ENCODE assay signal across 19 cellular contexts in genomic region chr12:54356228-54356627, GRCh38. TPM values are rescaled to one million over a fixed set of nuclear protein-coding genes. Genes with fewer than 3 reads are reported as not detected.
A peak's percentile ranks its signal among the peaks of the same experiment; 100 is the strongest.
DNase-seq lines count a peak whose midpoint lies in the region; ATAC-seq, FAIRE-seq and TF ChIP-seq lines count a peak whose summit lies in the region.
"Had no signal": no experiment of that assay in that cellular context is flagged by ENCODE, and none has a peak within 500 bp of the region (broad histone marks: within the 10 kb centered on the region; RNA-seq: fewer than 3 reads in every experiment).

No MANE protein-coding gene starts in this region.

- H4K5ac ChIP-seq in H1 (ENCODE audit: insufficient read length, low read depth, low read length), result no peak overlapping the region

- H2BK12ac ChIP-seq in H1 (ENCODE audit: low read depth, low read length), result peak overlapping the region; percentile 61; the same call in 1 of the 2 replicates

- TF ChIP-seq POLR2A in H1 (IDR thresholded peaks at IDR 0.05; ENCODE audit: control extremely low read depth in 1 of 2, low read depth in 2 of 2, low read length in 2 of 2) (no peak), uterus (IDR thresholded peaks at IDR 0.05) (no peak)

- no peak overlapping the region for H3K18ac ChIP-seq in H1 (ENCODE audit: extremely low read depth, low read length)

- no peak for TF ChIP-seq EP300 in H1 (IDR thresholded peaks at IDR 0.05; ENCODE audit: borderline replicate concordance in 1 of 2, low read depth in 2 of 2, low read length in 2 of 2)

- H2BK20ac ChIP-seq in H1 (ENCODE audit: low read length), result peak overlapping the region; percentile 75

- no peaks in the 10 kb centered on the region for H3K36me3 Mint-ChIP-seq in neural progenitor cell
- H3K36me3 Mint-ChIP-seq in T-helper 2 cell treated with Interferon-gamma antibody and Interleukin-4, amounts not matched to agents 5 μg/mL and 100 μg/mL, for 36 hours (ENCODE audit: low read depth), result peaks cover 13% of the 10 kb centered on the region

- FAIRE-seq in H1 (lab: Jason Lieb, UNC), result no peak
- FAIRE-seq: bronchial epithelial cell, endothelial cell of umbilical vein, kidney had no signal

- 0 out of 2 replicates have a peak overlapping the region, but pooled peaks have one; percentile 8 for H2BK5ac ChIP-seq in H1 (ENCODE audit: low read depth, low read length)

- intact Hi-C loops in left ventricle myocardium superior (cut with micrococcal nuclease) (no loop called here), uterus (cut with DNase I; ENCODE audit: low total_unique reads) (no loop called here), head of caudate nucleus (cut with DNase I) (no loop called here)

- no peaks in the 10 kb centered on the region for H4K20me1 ChIP-seq in H1 (replicated peaks in 1 of 2; ENCODE audit: control insufficient read depth in 1 of 2, insufficient read depth in 2 of 2, low read length in 2 of 2)
- H4K20me1 ChIP-seq in neural progenitor cell (ENCODE audit: low read depth), result no peaks in the 10 kb centered on the region

- H3K23ac ChIP-seq in H1 (ENCODE audit: insufficient read length), result no peak overlapping the region

- peaks cover 68% of the 10 kb centered on the region for H3K4me1 ChIP-seq in cardiac muscle cell (ENCODE audit: low read depth)
- H3K4me1 ChIP-seq in H1 (replicated peaks in 1 of 4; ENCODE audit: control insufficient read depth in 3 of 4, insufficient read depth in 4 of 4, low read length in 3 of 4), result peaks cover 29 to 67% (median 35%) of the 10 kb centered on the region in 4 experiments
- peaks cover 94% of the 10 kb centered on the region for H3K4me1 ChIP-seq in neural progenitor cell
- peaks cover 7 to 18% of the 10 kb centered on the region in 2 donors for H3K4me1 ChIP-seq in uterus

- H3K27ac ChIP-seq in cardiac muscle cell (peak overlapping the region; percentile 70), H1 (ENCODE audit: low read depth, low read length) (peak overlapping the region; percentile 46; the same call in 1 of the 2 replicates), neural progenitor cell (peak overlapping the region; percentile 99), uterus (peak overlapping the region; percentile 96 to 97)
- H3K27ac ChIP-seq: PC-9, right lobe of liver had no signal

- H2BK15ac ChIP-seq in H1 (ENCODE audit: low read length), result no peak overlapping the region; the same call in 1 of the 2 replicates

- H3F3A ChIP-seq in neural progenitor cell (ENCODE audit: low read depth), result peaks cover 80% of the 10 kb centered on the region

- CTCF ChIA-PET in H1 (lab: Charles Lee; ENCODE audit: partially characterized antibody), result interaction anchor here (0.5 to 9.2 kb wide), 13 partner anchors 12 to 347 kb away, joined by 3 to 348 read pairs (median 8); partner anchors contain the start of genes COPZ1, HOXC8, NFE2 and ZNF385A

- H3K79me2 ChIP-seq in H1 (ENCODE audit: control insufficient read depth in 1 of 2, insufficient read depth in 2 of 2, low read length in 2 of 2) (no peaks in the 10 kb centered on the region), neural progenitor cell (ENCODE audit: low read depth) (peaks cover 35% of the 10 kb centered on the region)

- H3K4me2 ChIP-seq in H1 (ENCODE audit: insufficient read depth in 1 of 2, low read depth in 2 of 2, low read length in 2 of 2) (peak overlapping the region; percentile 39 to 88; a peak in 1 of 4 replicates), neural progenitor cell (peak overlapping the region; percentile 90)
- H3K4me2 ChIP-seq: PC-9 had no signal

- H3K9ac ChIP-seq in H1 (replicated peaks in 1 of 4; ENCODE audit: extremely low read depth in 1 of 4, low read depth in 3 of 4, low read length in 3 of 4), result no peak overlapping the region
- H3K9ac ChIP-seq in neural progenitor cell, result no peak overlapping the region

- no peaks in the 10 kb centered on the region for H3K9me3 ChIP-seq in cardiac muscle cell (ENCODE audit: low read depth)
- H3K9me3 ChIP-seq in H1 (ENCODE audit: insufficient read depth in 2 of 2, low read depth in 1 of 2, low read length in 1 of 2), result no peaks in the 10 kb centered on the region
- no peaks in the 10 kb centered on the region for H3K9me3 ChIP-seq in neural progenitor cell (ENCODE audit: low read depth)
- no peaks in the 10 kb centered on the region for H3K9me3 ChIP-seq in uterus
- H3K9me3 ChIP-seq: right lobe of liver had no signal

- peaks cover 2% of the 10 kb centered on the region for H3K27me3 Mint-ChIP-seq in neural progenitor cell (ENCODE audit: insufficient read depth, low read depth)
- H3K27me3 Mint-ChIP-seq in T-helper 2 cell treated with Interferon-gamma antibody and Interleukin-4, amounts not matched to agents 5 μg/mL and 100 μg/mL, for 36 hours (ENCODE audit: low read depth), result no peaks in the 10 kb centered on the region

- H3K4ac ChIP-seq in H1 (replicated peaks; ENCODE audit: insufficient read length, low read depth, low read length), result no peak overlapping the region

- no peak for ATAC-seq in left ventricle myocardium superior
- ATAC-seq: right lobe of liver had no signal

- H3K4me1 Mint-ChIP-seq in neural progenitor cell, result peaks cover 41% of the 10 kb centered on the region
- peaks cover 22% of the 10 kb centered on the region for H3K4me1 Mint-ChIP-seq in T-helper 2 cell treated with Interferon-gamma antibody and Interleukin-4, amounts not matched to agents 5 μg/mL and 100 μg/mL, for 36 hours (ENCODE audit: low read depth)

- H3K27me3 ChIP-seq in cardiac muscle cell (no peaks in the 10 kb centered on the region), H1 (replicated peaks in 1 of 4; ENCODE audit: control insufficient read depth in 3 of 4, extremely low read depth in 1 of 4, insufficient read depth in 3 of 4, low read length in 3 of 4) (peaks cover 0 to 2% (median under 1%) of the 10 kb centered on the region in 4 experiments; a peak in 2 of 7 replicates), neural progenitor cell (no peaks in the 10 kb centered on the region), uterus (no peaks in the 10 kb centered on the region)
- H3K27me3 ChIP-seq: right lobe of liver had no signal

- H4K91ac ChIP-seq in H1 (replicated peaks; ENCODE audit: insufficient read length, low read length), result no peak overlapping the region

- no peaks in the 10 kb centered on the region for H3K9me3 Mint-ChIP-seq in neural progenitor cell
- no peaks in the 10 kb centered on the region for H3K9me3 Mint-ChIP-seq in T-helper 2 cell treated with Interferon-gamma antibody and Interleukin-4, amounts not matched to agents 5 μg/mL and 100 μg/mL, for 36 hours

- H3K23me2 ChIP-seq in H1 (ENCODE audit: low read depth, low read length), result peaks cover 17% of the 10 kb centered on the region

- no peaks in the 10 kb centered on the region for H3K79me1 ChIP-seq in H1 (ENCODE audit: low read depth, low read length)

- H3K56ac ChIP-seq in H1 (replicated peaks; ENCODE audit: insufficient read length, low read depth, low read length), result no peak overlapping the region

- TF ChIP-seq CTCF in cardiac muscle cell (IDR thresholded peaks at IDR 0.05; ENCODE audit: low read depth, low read length) (no peak), H1 (IDR thresholded peaks at IDR 0.05; ENCODE audit: control extremely low read depth in 1 of 3, insufficient read depth in 1 of 3, low read depth in 1 of 3, low read length in 3 of 3) (no peak), neural progenitor cell (IDR thresholded peaks at IDR 0.05) (no peak), uterus (IDR thresholded peaks at IDR 0.05) (no peak)

- H3K27ac Mint-ChIP-seq in neural progenitor cell, result no peak overlapping the region
- H3K27ac Mint-ChIP-seq in T-helper 2 cell treated with Interferon-gamma antibody and Interleukin-4, amounts not matched to agents 5 μg/mL and 100 μg/mL, for 36 hours, result no peak overlapping the region

- H2AFZ ChIP-seq in H1 (ENCODE audit: low read length) (no peak overlapping the region), neural progenitor cell (replicated peaks) (no peak overlapping the region)
- H2AFZ ChIP-seq: PC-9 had no signal

- WGBS in H1 (ENCODE audit: extremely low coverage in 1 of 2, insufficient coverage in 1 of 2, insufficient read length in 1 of 2, insufficient replicate concordance in 2 of 2, low coverage in 1 of 2, low lambda C conversion rate in 2 of 2, missing lambda C conversion rate in 1 of 2), 2 experiments, result 85% methylated on average over 3 of the region's 3 CpGs; no CpG with 5 or more reads in 1 of the 2 experiments

- no peak for DNase-seq in cardiac muscle cell (ENCODE audit: low read depth in 1 of 2, low spot score in 1 of 2)
- DNase-seq in left ventricle myocardium superior, result no peak
- peak in 1 of 2 experiments; percentile 30 for DNase-seq in H1 (ENCODE audit: low read depth in 1 of 2, low spot score in 2 of 2)
- DNase-seq in neural progenitor cell (ENCODE audit: low spot score), result no peak
- no peak for DNase-seq in uterus
- no peak for DNase-seq in head of caudate nucleus
- no peak for DNase-seq in T-helper 2 cell treated with Interferon-gamma antibody and Interleukin-4, amounts not matched to agents 5 μg/mL and 100 μg/mL, for 36 hours (ENCODE audit: low spot score)
- no peak for DNase-seq in NCI-H748 (lab: John Stamatoyannopoulos, UW; ENCODE audit: unreplicated experiment)
- DNase-seq: activated naive CD4-positive, alpha-beta T cell treated with anti-CD3 and anti-CD28 coated beads, Interleukin-2, amount 50 U/mL, for 16 hours; GOT3; kidney; NCI-H1436 treated with DMSO at 0.1 percent for 48 hours; NCI-H510A treated with DMSO at 0.1 percent for 48 hours; PC-9; right lobe of liver; stimulated activated CD4-positive, alpha-beta T cell treated with anti-CD3 and anti-CD28 coated beads, Interleukin-4, amount 100 ng/mL, for 4 hours had no signal

- no peak overlapping the region for H2AK5ac ChIP-seq in H1 (ENCODE audit: low read depth, low read length)

- no peak overlapping the region for H3K14ac ChIP-seq in H1 (ENCODE audit: insufficient read length)

- H4K8ac ChIP-seq in H1 (ENCODE audit: extremely low read depth, insufficient read depth, low read length), result no peak overlapping the region

- H3K36me3 ChIP-seq in cardiac muscle cell (no peaks in the 10 kb centered on the region), H1 (ENCODE audit: control insufficient read depth in 2 of 4, insufficient read depth in 4 of 4, low read length in 3 of 4) (no peaks in the 10 kb centered on the region), neural progenitor cell (no peaks in the 10 kb centered on the region), uterus (no peaks in the 10 kb centered on the region)

- POLR2A ChIA-PET in H1 (lab: Charles Lee; ENCODE audit: partially characterized antibody), result interaction anchor here (0.9 to 9.2 kb wide), 12 partner anchors 9 to 97 kb away, joined by 3 to 133 read pairs (median 6); partner anchors contain the start of genes CBX5 and HNRNPA1

- H3K4me3 ChIP-seq in cardiac muscle cell (no peak overlapping the region), H1 (ENCODE audit: extremely low read depth in 1 of 4, insufficient read depth in 2 of 4, low read depth in 3 of 4, low read length in 4 of 4) (no peak overlapping the region), neural progenitor cell (peak overlapping the region; percentile 53), uterus (no peak overlapping the region)
- H3K4me3 ChIP-seq: PC-9, right lobe of liver had no signal

- no peak overlapping the region for H3K4me3 Mint-ChIP-seq in neural progenitor cell
- H3K4me3 Mint-ChIP-seq in T-helper 2 cell treated with Interferon-gamma antibody and Interleukin-4, amounts not matched to agents 5 μg/mL and 100 μg/mL, for 36 hours, result no peak overlapping the region

- no peak for TF ChIP-seq RAD21 in H1 (IDR thresholded peaks at IDR 0.05 in 1 of 2, conservative IDR thresholded peaks at IDR 0.05 in 1 of 2; ENCODE audit: low read depth in 2 of 2, low read length in 2 of 2)

- no peak overlapping the region for H2BK120ac ChIP-seq in H1 (replicated peaks; ENCODE audit: low read depth, low read length)

RNA-seq across cellular contexts. Expression of gene GPR84, which starts 8.1 kb away (rescaled TPM):
- total RNA-seq in cardiac muscle cell (0.09 TPM in 1 of 2 replicates, not detected in the other), left ventricle myocardium superior (not detected), neural progenitor cell (ENCODE audit: low replicate concordance) (not detected in 2 replicates), uterus (under 1 TPM in 2 of 4 donors, not detected in 2; 0.21 to 0.27 TPM)
- polyA plus RNA-seq in cardiac muscle cell (not detected in 2 replicates), H1 (2011; rRNA removed) (0.09 and 0.14 TPM in 2 replicates)
- not detected in 2 replicates for total RNA-seq in H1 (2021; fragmentation: NEBNext Ultra II Directional; extraction: Animal tissue kit (Norgen Biotek cat#: 25700))
- not detected for polyA plus RNA-seq in H1 (2011; cell fraction: cytosol; rRNA removed)
- not detected for polyA plus RNA-seq in H1 (2011; cell fraction: nucleus; rRNA removed)
- polyA plus RNA-seq in H1 (2012, experiment 1 of 2), result 0.12 TPM in 1 of 4 replicates, not detected in the others
- polyA plus RNA-seq in H1 (2012, experiment 2 of 2), result not detected
- polyA plus RNA-seq in H1 (2013, experiment 1 of 2), result not detected
- polyA plus RNA-seq in H1 (2013, experiment 2 of 2), result not detected
- 0.38 TPM in 1 of 2 replicates, not detected in the other for polyA minus RNA-seq in H1 (2011; rRNA and poly(A)+ RNA removed)
- not detected for polyA minus RNA-seq in H1 (2011; cell fraction: cytosol; rRNA and poly(A)+ RNA removed)
- not detected for polyA minus RNA-seq in H1 (2011; cell fraction: nucleus; rRNA and poly(A)+ RNA removed)
- total RNA-seq: bronchial epithelial cell, endothelial cell of umbilical vein, glomerular endothelial cell, PC-9 had no signal
- polyA plus RNA-seq: endothelial cell of umbilical vein had no signal

RNA-seq across cellular contexts. Expression of gene ZNF385A, which starts 28.3 kb away (rescaled TPM):
- total RNA-seq in cardiac muscle cell (13.0 and 20.0 TPM in 2 replicates), left ventricle myocardium superior (7.7 TPM), neural progenitor cell (ENCODE audit: low replicate concordance) (6.2 and 7.2 TPM in 2 replicates), uterus (10 to 100 TPM in 1 of 4 donors, 1 to 10 TPM in 1, under 1 TPM in 2; 0.26 to 16.9 (median 3.2) TPM)
- polyA plus RNA-seq in cardiac muscle cell (13.4 and 16.0 TPM in 2 replicates), H1 (2011; rRNA removed) (5.2 and 7.7 TPM in 2 replicates)
- total RNA-seq in H1 (2021; fragmentation: NEBNext Ultra II Directional; extraction: Animal tissue kit (Norgen Biotek cat#: 25700)), result 12.1 and 14.3 TPM in 2 replicates
- polyA plus RNA-seq in H1 (2011; cell fraction: cytosol; rRNA removed), result 3.5 TPM
- 10.4 TPM for polyA plus RNA-seq in H1 (2011; cell fraction: nucleus; rRNA removed)
- polyA plus RNA-seq in H1 (2012, experiment 1 of 2), result 9.1 to 19.2 TPM (median 17.6 TPM) in 4 replicates
- polyA plus RNA-seq in H1 (2012, experiment 2 of 2), result 12.4 TPM
- polyA plus RNA-seq in H1 (2013, experiment 1 of 2), result 10.8 TPM
- polyA plus RNA-seq in H1 (2013, experiment 2 of 2), result 11.0 TPM
- 2.5 and 5.9 TPM in 2 replicates for polyA minus RNA-seq in H1 (2011; rRNA and poly(A)+ RNA removed)
- polyA minus RNA-seq in H1 (2011; cell fraction: cytosol; rRNA and poly(A)+ RNA removed), result 7.3 TPM
- polyA minus RNA-seq in H1 (2011; cell fraction: nucleus; rRNA and poly(A)+ RNA removed), result 6.9 TPM

RNA-seq across cellular contexts. Expression of gene COPZ1, which starts 31.3 kb away (rescaled TPM):
- total RNA-seq in cardiac muscle cell (131 and 152 TPM in 2 replicates), left ventricle myocardium superior (114 TPM), neural progenitor cell (ENCODE audit: low replicate concordance) (197 and 219 TPM in 2 replicates), uterus (100 to 1,000 TPM in 3 of 4 donors, 10 to 100 TPM in 1; 32.3 to 141 (median 120) TPM)
- polyA plus RNA-seq in cardiac muscle cell (213 and 233 TPM in 2 replicates), H1 (2011; rRNA removed) (88.2 and 133 TPM in 2 replicates)
- total RNA-seq in H1 (2021; fragmentation: NEBNext Ultra II Directional; extraction: Animal tissue kit (Norgen Biotek cat#: 25700)), result 94.2 and 103 TPM in 2 replicates
- polyA plus RNA-seq in H1 (2011; cell fraction: cytosol; rRNA removed), result 103 TPM
- polyA plus RNA-seq in H1 (2011; cell fraction: nucleus; rRNA removed), result 56.0 TPM
- 114 to 158 TPM (median 123 TPM) in 4 replicates for polyA plus RNA-seq in H1 (2012, experiment 1 of 2)
- 287 TPM for polyA plus RNA-seq in H1 (2012, experiment 2 of 2)
- 73.3 TPM for polyA plus RNA-seq in H1 (2013, experiment 1 of 2)
- polyA plus RNA-seq in H1 (2013, experiment 2 of 2), result 80.0 TPM
- polyA minus RNA-seq in H1 (2011; rRNA and poly(A)+ RNA removed), result 71.3 and 86.2 TPM in 2 replicates
- polyA minus RNA-seq in H1 (2011; cell fraction: cytosol; rRNA and poly(A)+ RNA removed), result 68.3 TPM
- 27.2 TPM for polyA minus RNA-seq in H1 (2011; cell fraction: nucleus; rRNA and poly(A)+ RNA removed)

RNA-seq across cellular contexts. Expression of gene NFE2, which starts 55.4 kb away (rescaled TPM):
- total RNA-seq in cardiac muscle cell, result 4.9 and 9.9 TPM in 2 replicates
- 8.4 and 10.1 TPM in 2 replicates for polyA plus RNA-seq in cardiac muscle cell
- total RNA-seq in left ventricle myocardium superior, result 0.74 TPM
- total RNA-seq in H1 (2021; fragmentation: NEBNext Ultra II Directional; extraction: Animal tissue kit (Norgen Biotek cat#: 25700)), result 1.4 and 2.0 TPM in 2 replicates
- 6.1 and 8.3 TPM in 2 replicates for polyA plus RNA-seq in H1 (2011; rRNA removed)
- polyA plus RNA-seq in H1 (2011; cell fraction: cytosol; rRNA removed), result 6.2 TPM
- 8.8 TPM for polyA plus RNA-seq in H1 (2011; cell fraction: nucleus; rRNA removed)
- polyA plus RNA-seq in H1 (2012, experiment 1 of 2), result 2.8 to 4.8 TPM (median 3.9 TPM) in 4 replicates
- polyA plus RNA-seq in H1 (2012, experiment 2 of 2), result 5.1 TPM
- 1.5 TPM for polyA plus RNA-seq in H1 (2013, experiment 1 of 2)
- polyA plus RNA-seq in H1 (2013, experiment 2 of 2), result 1.4 TPM
- polyA minus RNA-seq in H1 (2011; rRNA and poly(A)+ RNA removed), result 4.6 and 6.3 TPM in 2 replicates
- polyA minus RNA-seq in H1 (2011; cell fraction: cytosol; rRNA and poly(A)+ RNA removed), result 3.5 TPM
- polyA minus RNA-seq in H1 (2011; cell fraction: nucleus; rRNA and poly(A)+ RNA removed), result 2.8 TPM
- 2.8 and 4.3 TPM in 2 replicates for total RNA-seq in neural progenitor cell (ENCODE audit: low replicate concordance)
- 1 to 10 TPM in 1 of 4 donors, under 1 TPM in 1, not detected in 2; 0.40 to 1.2 TPM for total RNA-seq in uterus
- total RNA-seq: bronchial epithelial cell, endothelial cell of umbilical vein, glomerular endothelial cell had no signal
- polyA plus RNA-seq: endothelial cell of umbilical vein had no signal

Comparison
In these comparisons a context has a peak if more than half of its experiments do, and no peak if none do; other contexts are left out.
1. H3K27ac ChIP-seq: peak in every context shown above with its lines; median percentile 99 in neural progenitor cell; 96 in uterus; 70 in cardiac muscle cell; 46 in H1.